In the genomic region with DNA sequence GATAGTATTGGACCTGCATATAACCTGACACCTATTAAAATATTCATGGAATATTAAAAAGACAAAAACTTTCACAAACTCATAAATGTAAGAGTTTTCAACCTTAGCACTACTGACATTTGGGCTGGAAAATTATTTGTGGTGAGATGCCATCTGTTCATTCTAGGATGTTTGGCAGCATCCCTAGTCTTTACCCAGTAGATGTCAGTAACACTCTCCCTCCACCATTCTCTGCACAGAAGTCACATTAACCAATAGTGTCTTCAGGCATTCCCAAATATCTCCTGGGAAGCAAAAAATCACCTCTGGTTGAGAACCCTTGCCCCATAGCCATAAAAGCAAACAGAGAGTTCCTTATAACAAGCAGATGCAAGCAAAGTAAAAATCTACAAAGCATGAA, we compare ENCODE assay signal across 12 cellular contexts. TPM values are rescaled to one million over a fixed set of nuclear protein-coding genes. Genes with fewer than 3 reads are reported as not detected.
DNase-seq lines count a peak whose midpoint lies in the region; ATAC-seq and TF ChIP-seq lines count a peak whose summit lies in the region.
"Had no signal": no experiment of that assay in that cellular context is flagged by ENCODE, and none has a peak within 500 bp of the region (broad histone marks: within the 10 kb centered on the region; RNA-seq: fewer than 3 reads in every experiment).

No MANE protein-coding gene starts in this region.

- no peaks in the 10 kb centered on the region for H3K4me1 ChIP-seq in Peyer's patch
- H3K4me1 ChIP-seq: gastrocnemius medialis, right lobe of liver had no signal

- H3K27me3 ChIP-seq in Peyer's patch, result no peaks in the 10 kb centered on the region
- H3K27me3 ChIP-seq: gastrocnemius medialis, right lobe of liver had no signal

- ATAC-seq in activated T-cell treated with anti-CD3 and anti-CD28 coated beads, Interleukin-2, amount 50 U/mL, for 4 hours, result no peak
- ATAC-seq: gastrocnemius medialis had no signal

- H3K36me3 ChIP-seq in Peyer's patch, result no peaks in the 10 kb centered on the region
- H3K36me3 ChIP-seq: gastrocnemius medialis, right lobe of liver had no signal

- H3K27ac ChIP-seq in VCaP (no peak overlapping the region), Peyer's patch (no peak overlapping the region)
- H3K27ac ChIP-seq: gastrocnemius medialis, right lobe of liver had no signal

- intact Hi-C loops in head of caudate nucleus (cut with DNase I), result no loop called here

- H3K4me1 Mint-ChIP-seq in activated T-cell treated with anti-CD3 and anti-CD28 coated beads, Interleukin-2, amount 50 U/mL, for 4 hours (ENCODE audit: low read depth), result no peaks in the 10 kb centered on the region

- H3K4me3 Mint-ChIP-seq in activated T-cell treated with anti-CD3 and anti-CD28 coated beads, Interleukin-2, amount 50 U/mL, for 4 hours, result no peak overlapping the region
- H3K4me3 Mint-ChIP-seq: activated T-cell treated with anti-CD3 and anti-CD28 coated beads, Interleukin-2, amount 50 U/mL, for 24 hours had no signal

- H3K27me3 Mint-ChIP-seq in activated T-cell treated with anti-CD3 and anti-CD28 coated beads, Interleukin-2, amount 50 U/mL, for 4 hours (ENCODE audit: low read depth), result no peaks in the 10 kb centered on the region
- H3K27me3 Mint-ChIP-seq: activated T-cell treated with anti-CD3 and anti-CD28 coated beads, Interleukin-2, amount 50 U/mL, for 24 hours had no signal

- no peak for TF ChIP-seq POLR2A in Peyer's patch (IDR thresholded peaks at IDR 0.05)

- H3K9me3 ChIP-seq in Peyer's patch, result no peaks in the 10 kb centered on the region
- H3K9me3 ChIP-seq: gastrocnemius medialis, right lobe of liver had no signal

- no peaks in the 10 kb centered on the region for H3K36me3 Mint-ChIP-seq in activated T-cell treated with anti-CD3 and anti-CD28 coated beads, Interleukin-2, amount 50 U/mL, for 4 hours (ENCODE audit: insufficient read depth)

- no peaks in the 10 kb centered on the region for H3K9me3 Mint-ChIP-seq in activated T-cell treated with anti-CD3 and anti-CD28 coated beads, Interleukin-2, amount 50 U/mL, for 4 hours
- H3K9me3 Mint-ChIP-seq: activated T-cell treated with anti-CD3 and anti-CD28 coated beads, Interleukin-2, amount 50 U/mL, for 24 hours had no signal

- TF ChIP-seq CTCF in VCaP (conservative IDR thresholded peaks at IDR 0.05) (peak; percentile 71), Peyer's patch (IDR thresholded peaks at IDR 0.05) (no peak)

- DNase-seq in DMS153 treated with DMSO at 0.1 percent for 48 hours (lab: John Stamatoyannopoulos, UW; ENCODE audit: unreplicated experiment) (peak; percentile 19), HT-29 (ENCODE audit: low spot score) (peak; percentile 23), iPS-NIHi7 (ENCODE audit: extremely low spot score) (peak; percentile 63), HuH-7.5 (ENCODE audit: low spot score) (no peak), head of caudate nucleus (no peak), Peyer's patch (no peak)
- DNase-seq in activated T-cell treated with anti-CD3 and anti-CD28 coated beads, Interleukin-2, amount 50 U/mL, for 4 hours, result no peak
- DNase-seq: activated T-cell treated with anti-CD3 and anti-CD28 coated beads, Interleukin-2, amount 50 U/mL, for 24 hours; gastrocnemius medialis; right lobe of liver; T-helper 9 cell had no signal

- no peak overlapping the region for H3K4me3 ChIP-seq in Peyer's patch
- H3K4me3 ChIP-seq: gastrocnemius medialis, right lobe of liver had no signal

RNA-seq across cellular contexts. Expression of a gene that starts 41.4 kb away (rescaled TPM):
- not detected in 2 replicates for total RNA-seq in HT-29 (2014; rRNA removed; shearing (Covaris generic))
- not detected for total RNA-seq in activated T-cell treated with anti-CD3 and anti-CD28 coated beads, Interleukin-2, amount 50 U/mL, for 4 hours
- not detected for total RNA-seq in Peyer's patch
- total RNA-seq: gastrocnemius medialis, right lobe of liver had no signal

Comparison
In these comparisons a context has a peak if more than half of its experiments do, and no peak if none do; other contexts are left out.
1. DNase-seq: peak in DMS153 treated with DMSO at 0.1 percent for 48 hours (single experiment), HT-29 (single experiment) and iPS-NIHi7 (single experiment); none in HuH-7.5 (single experiment), head of caudate nucleus (0 of 42), activated T-cell treated with anti-CD3 and anti-CD28 coated beads, Interleukin-2, amount 50 U/mL, for 4 hours (single experiment) and Peyer's patch (0 of 3).